In genomic region chr7:95434501-95435421, GRCh38 we compare ENCODE assay signal across 8 cellular contexts. TPM values are rescaled to one million over a fixed set of nuclear protein-coding genes. Genes with fewer than 3 reads are reported as not detected.
A peak's percentile ranks its signal among the peaks of the same experiment; 100 is the strongest.
DNase-seq lines count a peak whose midpoint lies in the region; ATAC-seq, FAIRE-seq and TF ChIP-seq lines count a peak whose summit lies in the region.

PON2 (minus strand) TSS chr7:95435028; CDS start chr7:95434951, 77 bp downstream.

- intact Hi-C loops in endothelial cell of umbilical vein (cut with micrococcal nuclease) = loop anchor here (1.0 to 10.0 kb wide), 3 partner anchors 36 to 734 kb away; no protein-coding TSS in a partner anchor

- peak within 1 kb of the TSS; percentile 33 for H4K5ac ChIP-seq in mesendoderm (ENCODE audit: low read length)

- H3K4me3 ChIP-seq in endothelial cell of umbilical vein (replicated peaks in 1 of 3; ENCODE audit: insufficient read depth in 1 of 3, low read depth in 1 of 3, low read length in 3 of 3) = peak within 1 kb of the TSS; percentile 74 to 97 (median 89)
- H3K4me3 ChIP-seq in mesendoderm (ENCODE audit: low read length) = peak within 1 kb of the TSS; percentile 65

- peak; percentile 38 for FAIRE-seq in endothelial cell of umbilical vein (lab: Jason Lieb, UNC)

- no peaks in the 10 kb centered on the region for H3K9me1 ChIP-seq in endothelial cell of umbilical vein (replicated peaks; ENCODE audit: control insufficient read depth, extremely low read depth, insufficient read depth, low read length)

- dilution Hi-C loops in endothelial cell of umbilical vein (cut with MboI; ENCODE audit: extremely low pct_ligation_motif_present, low sequenced_read_pairs) = no loop called here

- H2BK5ac ChIP-seq in mesendoderm (ENCODE audit: low read length) = peak within 1 kb of the TSS; percentile 89

- peak within 1 kb of the TSS; percentile 96 for H3K56ac ChIP-seq in mesendoderm (ENCODE audit: low read length)

- H3K79me2 ChIP-seq in endothelial cell of umbilical vein (ENCODE audit: control insufficient read depth, insufficient read depth, low read length) (peaks cover 26% of the 10 kb centered on the region), mesendoderm (ENCODE audit: control insufficient read depth, insufficient read depth, low read length) (peaks cover 5% of the 10 kb centered on the region)

- H2BK15ac ChIP-seq in mesendoderm (replicated peaks; ENCODE audit: low read depth) = no peak within 1 kb of the TSS

- TF ChIP-seq POLR2A in endothelial cell of umbilical vein (IDR thresholded peaks at IDR 0.05; ENCODE audit: low read depth, low read length) = peak; percentile 98

- WGBS in mesendoderm (ENCODE audit: extremely low coverage, insufficient coverage, low lambda C conversion rate) = no CpG with 5 or more reads among the region's 58 CpGs

- peak within 1 kb of the TSS; percentile 80 for H2AFZ ChIP-seq in endothelial cell of umbilical vein (ENCODE audit: low read depth, low read length)

- H3K18ac ChIP-seq in mesendoderm (ENCODE audit: low read length) = peak within 1 kb of the TSS; percentile 69

- no peak within 1 kb of the TSS for H4K8ac ChIP-seq in mesendoderm (ENCODE audit: low read depth, low read length)

- H3K4me1 ChIP-seq in endothelial cell of umbilical vein (ENCODE audit: control insufficient read depth, extremely low read depth, insufficient read depth, low read length) = peaks cover 18% of the 10 kb centered on the region
- H3K4me1 ChIP-seq in mesendoderm (ENCODE audit: control insufficient read depth, low read depth, low read length) = no peaks in the 10 kb centered on the region

- peaks cover 10% of the 10 kb centered on the region for H3K79me1 ChIP-seq in mesendoderm (ENCODE audit: low read length)

- no peaks in the 10 kb centered on the region for H3K9me3 ChIP-seq in endothelial cell of umbilical vein (replicated peaks; ENCODE audit: control insufficient read depth, insufficient read depth, low read length)

- H2BK120ac ChIP-seq in mesendoderm (ENCODE audit: low read depth, low read length) = no peak within 1 kb of the TSS

- no TSS peak for BruUV-seq in endothelial cell of umbilical vein (replicated peaks; lab: Mats Ljungman, UMichigan)

- POLR2A ChIA-PET in endothelial cell of umbilical vein (lab: Charles Lee) = no interaction called here

- peak within 1 kb of the TSS; percentile 86 for H3K9ac ChIP-seq in endothelial cell of umbilical vein (replicated peaks; ENCODE audit: extremely low read depth, insufficient read depth, low read length)
- peak within 1 kb of the TSS; percentile 91 for H3K9ac ChIP-seq in mesendoderm (ENCODE audit: low read length)

- CTCF ChIA-PET in endothelial cell of umbilical vein (lab: Charles Lee) = interaction anchor here (0.8 to 1.6 kb wide), 8 partner anchors 9 to 1039 kb away, joined by 3 to 7 read pairs (median 4); no protein-coding TSS in a partner anchor

- H3K4ac ChIP-seq in mesendoderm (ENCODE audit: low read depth, low read length) = peak within 1 kb of the TSS; percentile 44

- peak within 1 kb of the TSS; percentile 85 for H3K4me2 ChIP-seq in endothelial cell of umbilical vein (ENCODE audit: insufficient read depth, low read length)
- H3K4me2 ChIP-seq in mesendoderm (ENCODE audit: low read length) = peak within 1 kb of the TSS; percentile 59

- no peak for TF ChIP-seq CTCF in endothelial cell of umbilical vein (IDR thresholded peaks at IDR 0.05; ENCODE audit: extremely low read depth in 1 of 2, insufficient read depth in 1 of 2, low read depth in 1 of 2, low read length in 2 of 2)

- no peak within 1 kb of the TSS for H3K23ac ChIP-seq in mesendoderm (ENCODE audit: low read length)

- no peaks in the 10 kb centered on the region for H3K27me3 ChIP-seq in endothelial cell of umbilical vein (ENCODE audit: control insufficient read depth in 2 of 2, insufficient read depth in 2 of 2, low read length in 2 of 2)
- H3K27me3 ChIP-seq in mesendoderm (ENCODE audit: insufficient read depth, low read length, poor library complexity) = no peaks in the 10 kb centered on the region

- peak within 1 kb of the TSS; percentile 78 for H3K27ac ChIP-seq in endothelial cell of umbilical vein (ENCODE audit: insufficient read depth, low read depth, low read length)
- peak within 1 kb of the TSS; percentile 75 for H3K27ac ChIP-seq in mesendoderm (ENCODE audit: low read depth, low read length)

- no peaks in the 10 kb centered on the region for H4K20me1 ChIP-seq in endothelial cell of umbilical vein (replicated peaks; ENCODE audit: control insufficient read depth, extremely low read depth, insufficient read depth, low read length)

- DNase-seq in CD1c-positive myeloid dendritic cell (ENCODE audit: extremely low spot score) (peak; percentile 93), GM19240 (ENCODE audit: insufficient read length, low spot score) (peak; percentile 31), NCI-H774 (lab: John Stamatoyannopoulos, UW) (peak; percentile 71), activated T-cell treated with anti-CD3 and anti-CD28 coated beads for 1 hour (ENCODE audit: low read depth) (peak; percentile 12), endothelial cell of umbilical vein (ENCODE audit: low read depth, low spot score) (peak; percentile 84), mesendoderm (peak; percentile 90)
- peak; percentile 19 to 40 for DNase-seq in stimulated activated CD8-positive, alpha-beta memory T cell treated with anti-CD3 and anti-CD28 coated beads, Interleukin-2, amount 100 ng/mL, for 48 hours (ENCODE audit: low read depth in 2 of 2)

- H2AK5ac ChIP-seq in mesendoderm (ENCODE audit: low read length) = no peak within 1 kb of the TSS

- peak; percentile 92 for ATAC-seq in HG03378 (IDR thresholded peaks at IDR 0.05; ENCODE audit: unreplicated experiment)

- H3K36me3 ChIP-seq in endothelial cell of umbilical vein (ENCODE audit: control insufficient read depth in 2 of 2, extremely low read depth in 1 of 2, insufficient read depth in 2 of 2, low read length in 2 of 2) = no peaks in the 10 kb centered on the region
- H3K36me3 ChIP-seq in mesendoderm (ENCODE audit: control insufficient read depth, insufficient read depth, low read length) = no peaks in the 10 kb centered on the region

TF ChIP-seq in endothelial cell of umbilical vein, 7 proteins besides CTCF, POLR2A, EP300 and RAD21:
- TF ChIP-seq JUN (IDR thresholded peaks at IDR 0.05; ENCODE audit: borderline replicate concordance, insufficient read depth, insufficient read length, low read depth) = no peak
- peak; percentile 94 for TF ChIP-seq POLR2AphosphoS5 (IDR thresholded peaks at IDR 0.05; ENCODE audit: insufficient read depth, low read depth, low read length)
TF ChIP-seq in endothelial cell of umbilical vein: peak in this region for 1.

RNA-seq across cellular contexts. Expression of gene PON2, which starts in this region (rescaled TPM):
- 125 and 134 TPM in 2 replicates for total RNA-seq in endothelial cell of umbilical vein
- polyA plus RNA-seq in endothelial cell of umbilical vein = 99.0 and 110 TPM in 2 replicates
- polyA plus RNA-seq in endothelial cell of umbilical vein (2011; cell fraction: cytosol; rRNA removed) = 103 and 111 TPM in 2 replicates
- 184 and 235 TPM in 2 replicates for polyA plus RNA-seq in endothelial cell of umbilical vein (2011; cell fraction: nucleus; rRNA removed)
- 127 and 147 TPM in 2 replicates for polyA plus RNA-seq in endothelial cell of umbilical vein (2012)
- 52.3 and 59.6 TPM in 2 replicates for polyA minus RNA-seq in endothelial cell of umbilical vein
- polyA minus RNA-seq in endothelial cell of umbilical vein (2011; cell fraction: cytosol; rRNA and poly(A)+ RNA removed) = 50.7 TPM
- polyA minus RNA-seq in endothelial cell of umbilical vein (2011; cell fraction: nucleus; rRNA and poly(A)+ RNA removed) = 80.1 and 107 TPM in 2 replicates
- 32.2 TPM for polyA plus RNA-seq in mesendoderm (2013, experiment 1 of 2)
- polyA plus RNA-seq in mesendoderm (2013, experiment 2 of 2) = 31.8 TPM

Comparison
In these comparisons a context has a peak if more than half of its experiments do, and no peak if none do; other contexts are left out.
1. Peak in every context shown above with its lines: DNase-seq, ATAC-seq, H3K4me3 ChIP-seq and H3K27ac ChIP-seq.
2. DNase-seq: peak in every context shown above with its lines; median percentile 93 in CD1c-positive myeloid dendritic cell; 90 in mesendoderm; 84 in endothelial cell of umbilical vein; 71 in NCI-H774; 31 in GM19240; 30 in stimulated activated CD8-positive, alpha-beta memory T cell treated with anti-CD3 and anti-CD28 coated beads, Interleukin-2, amount 100 ng/mL, for 48 hours; 12 in activated T-cell treated with anti-CD3 and anti-CD28 coated beads for 1 hour.